Comparison of ENCODE assay signal across 1 cellular context in the genomic region with DNA sequence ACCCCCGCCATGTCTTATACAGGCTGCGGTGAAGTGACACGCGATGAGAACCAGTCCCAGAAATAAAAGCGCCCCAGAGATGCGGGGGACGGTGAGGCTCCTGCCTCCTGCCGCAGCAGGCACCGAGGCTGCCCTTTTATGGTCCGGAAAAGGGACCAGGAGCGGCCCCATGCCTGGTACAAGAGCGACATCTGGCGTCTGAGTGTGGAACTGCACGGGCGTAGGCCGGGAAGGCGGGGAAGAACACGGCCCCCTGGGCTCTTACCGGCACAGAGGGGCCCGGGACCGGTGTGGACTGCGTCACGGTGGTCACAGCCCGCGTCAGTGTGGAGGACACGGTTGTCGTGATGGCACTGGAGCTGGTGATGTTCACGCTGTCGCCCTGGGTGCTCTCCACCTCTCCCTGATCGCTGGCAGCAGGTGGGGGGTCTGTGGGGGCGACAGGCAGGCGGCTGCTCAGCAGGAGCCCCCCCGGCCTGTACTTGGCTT.
TF ChIP-seq lines count a peak whose summit lies in the region.

No MANE protein-coding gene starts in this region.

TF ChIP-seq in GM23338, 12 proteins besides CTCF, POLR2A, EP300 and RAD21 (continued from another document):
- TF ChIP-seq ZNF462 (CRISPR knock-in tag; IDR thresholded peaks at IDR 0.05) (no peak), POLR2AphosphoS5 (IDR thresholded peaks at IDR 0.05; ENCODE audit: low read depth) (no peak), STAT1 (IDR thresholded peaks at IDR 0.05; ENCODE audit: unreplicated experiment) (no peak), JUNB (IDR thresholded peaks at IDR 0.05; ENCODE audit: unreplicated experiment) (no peak), EZH2phosphoT487 (IDR thresholded peaks at IDR 0.05; ENCODE audit: unreplicated experiment) (no peak), ETS1 (IDR thresholded peaks at IDR 0.05) (no peak), EZH2 (IDR thresholded peaks at IDR 0.05; ENCODE audit: low read depth, unreplicated experiment) (no peak), ZNF114 (CRISPR knock-in tag; IDR thresholded peaks at IDR 0.05) (no peak), REST (IDR thresholded peaks at IDR 0.05; ENCODE audit: unreplicated experiment) (no peak), CREB1 (CRISPR knock-in tag; IDR thresholded peaks at IDR 0.05; ENCODE audit: low read depth) (no peak)
